Comparison of ENCODE assay signal across 14 cellular contexts in genomic region chr21:45598109-45598508, GRCh38. TPM values are rescaled to one million over a fixed set of nuclear protein-coding genes. Genes with fewer than 3 reads are reported as not detected.
DNase-seq lines count a peak whose midpoint lies in the region; ATAC-seq and TF ChIP-seq lines count a peak whose summit lies in the region.
"Had no signal": no experiment of that assay in that cellular context is flagged by ENCODE, and none has a peak within 500 bp of the region (broad histone marks: within the 10 kb centered on the region; RNA-seq: fewer than 3 reads in every experiment).

No MANE protein-coding gene starts in this region.

- peak; percentile 26 for DNase-seq in activated naive CD8-positive, alpha-beta T cell treated with anti-CD3 and anti-CD28 coated beads, Interleukin-2, amount 10 ng/mL, durations not matched to agents 7 days and 5 days
- no peak for DNase-seq in activated naive CD8-positive, alpha-beta T cell treated with anti-CD3 and anti-CD28 coated beads, Interleukin-2, amount 50 U/mL, for 24 hours
- DNase-seq in WTC11 (ENCODE audit: low spot score) (peak; percentile 1), mesenteric fat pad (ENCODE audit: low spot score) (peak; percentile 57), NCI-H146 treated with DMSO at 0.1 percent for 48 hours (lab: John Stamatoyannopoulos, UW; ENCODE audit: unreplicated experiment) (no peak), dedifferentiated amniotic fluid mesenchymal stem cell (ENCODE audit: extremely low spot score) (no peak)
- DNase-seq: CD8-positive, alpha-beta T cell; Kasumi-1; NCI-H1417; NCI-H2029 treated with DMSO at 0.1 percent for 48 hours; NCI-H524; PC-3 had no signal

- H3K4me3 Mint-ChIP-seq in activated naive CD8-positive, alpha-beta T cell treated with anti-CD3 and anti-CD28 coated beads, Interleukin-2, amount 10 ng/mL, durations not matched to agents 7 days and 5 days = no peak overlapping the region
- no peak overlapping the region for H3K4me3 Mint-ChIP-seq in activated naive CD8-positive, alpha-beta T cell treated with anti-CD3 and anti-CD28 coated beads, Interleukin-2, amount 50 U/mL, for 24 hours
- H3K4me3 Mint-ChIP-seq in WTC11 = no peak overlapping the region
- H3K4me3 Mint-ChIP-seq: CD8-positive, alpha-beta T cell; H9 had no signal

- no peaks in the 10 kb centered on the region for H3K36me3 Mint-ChIP-seq in activated naive CD8-positive, alpha-beta T cell treated with anti-CD3 and anti-CD28 coated beads, Interleukin-2, amount 10 ng/mL, durations not matched to agents 7 days and 5 days
- no peaks in the 10 kb centered on the region for H3K36me3 Mint-ChIP-seq in activated naive CD8-positive, alpha-beta T cell treated with anti-CD3 and anti-CD28 coated beads, Interleukin-2, amount 50 U/mL, for 24 hours (ENCODE audit: low read depth)
- H3K36me3 Mint-ChIP-seq in WTC11 = peaks cover 15% of the 10 kb centered on the region
- H3K36me3 Mint-ChIP-seq: CD8-positive, alpha-beta T cell had no signal

- CTCF ChIA-PET in WTC11 (lab: Charles Lee) = interaction anchor here (4.0 kb wide), 1 partner anchor 42 kb away, joined by 43 read pairs; no protein-coding TSS in a partner anchor

- no peaks in the 10 kb centered on the region for H3K9me3 Mint-ChIP-seq in activated naive CD8-positive, alpha-beta T cell treated with anti-CD3 and anti-CD28 coated beads, Interleukin-2, amount 10 ng/mL, durations not matched to agents 7 days and 5 days
- H3K9me3 Mint-ChIP-seq in activated naive CD8-positive, alpha-beta T cell treated with anti-CD3 and anti-CD28 coated beads, Interleukin-2, amount 50 U/mL, for 24 hours = peaks cover 16% of the 10 kb centered on the region
- peaks cover 28% of the 10 kb centered on the region for H3K9me3 Mint-ChIP-seq in WTC11

- H3K27me3 Mint-ChIP-seq in activated naive CD8-positive, alpha-beta T cell treated with anti-CD3 and anti-CD28 coated beads, Interleukin-2, amount 10 ng/mL, durations not matched to agents 7 days and 5 days = peaks cover 2% of the 10 kb centered on the region
- H3K27me3 Mint-ChIP-seq in activated naive CD8-positive, alpha-beta T cell treated with anti-CD3 and anti-CD28 coated beads, Interleukin-2, amount 50 U/mL, for 24 hours = peaks cover 2% of the 10 kb centered on the region
- peaks cover 24% of the 10 kb centered on the region for H3K27me3 Mint-ChIP-seq in WTC11 (ENCODE audit: low read depth)

- TF ChIP-seq CTCF in WTC11 (IDR thresholded peaks at IDR 0.05) = no peak

- no peak for ATAC-seq in activated naive CD8-positive, alpha-beta T cell treated with anti-CD3 and anti-CD28 coated beads, Interleukin-2, amount 10 ng/mL, durations not matched to agents 7 days and 5 days (ENCODE audit: low read depth)
- no peak for ATAC-seq in activated naive CD8-positive, alpha-beta T cell treated with anti-CD3 and anti-CD28 coated beads, Interleukin-2, amount 50 U/mL, for 24 hours
- ATAC-seq in WTC11 (no peak), HG02610 (IDR thresholded peaks at IDR 0.05; ENCODE audit: unreplicated experiment) (no peak)
- ATAC-seq: CD8-positive, alpha-beta T cell; PC-3 had no signal

- H3K27ac Mint-ChIP-seq in activated naive CD8-positive, alpha-beta T cell treated with anti-CD3 and anti-CD28 coated beads, Interleukin-2, amount 10 ng/mL, durations not matched to agents 7 days and 5 days = no peak overlapping the region
- H3K27ac Mint-ChIP-seq in activated naive CD8-positive, alpha-beta T cell treated with anti-CD3 and anti-CD28 coated beads, Interleukin-2, amount 50 U/mL, for 24 hours = no peak overlapping the region
- H3K27ac Mint-ChIP-seq in WTC11 = no peak overlapping the region
- H3K27ac Mint-ChIP-seq: CD8-positive, alpha-beta T cell; H9 had no signal

- H3K4me1 Mint-ChIP-seq in activated naive CD8-positive, alpha-beta T cell treated with anti-CD3 and anti-CD28 coated beads, Interleukin-2, amount 10 ng/mL, durations not matched to agents 7 days and 5 days = peaks cover 13% of the 10 kb centered on the region
- H3K4me1 Mint-ChIP-seq in activated naive CD8-positive, alpha-beta T cell treated with anti-CD3 and anti-CD28 coated beads, Interleukin-2, amount 50 U/mL, for 24 hours = peaks cover 15% of the 10 kb centered on the region
- H3K4me1 Mint-ChIP-seq in WTC11 = no peaks in the 10 kb centered on the region

- POLR2A ChIA-PET in activated naive CD8-positive, alpha-beta T cell treated with anti-CD3 and anti-CD28 coated beads, Interleukin-2, amount 10 ng/mL, durations not matched to agents 7 days and 5 days (lab: Charles Lee) = no interaction called here
- POLR2A ChIA-PET in WTC11 (lab: Charles Lee) = no interaction called here

TF ChIP-seq in WTC11, 78 proteins besides CTCF, POLR2A, EP300 and RAD21 (continues in another document):
- TF ChIP-seq ZNF532 (CRISPR knock-in tag; IDR thresholded peaks at IDR 0.05; ENCODE audit: borderline replicate concordance) = no peak
- TF ChIP-seq CDX4 (CRISPR knock-in tag; IDR thresholded peaks at IDR 0.05; ENCODE audit: borderline replicate concordance) = no peak
- no peak for TF ChIP-seq ZNF121 (CRISPR knock-in tag; IDR thresholded peaks at IDR 0.05)
- no peak for TF ChIP-seq TCF7 (CRISPR knock-in tag; IDR thresholded peaks at IDR 0.05; ENCODE audit: low read depth)
- TF ChIP-seq FOXP4 (CRISPR knock-in tag; IDR thresholded peaks at IDR 0.05) = no peak
- no peak for TF ChIP-seq ZNF671 (CRISPR knock-in tag; IDR thresholded peaks at IDR 0.05)
- TF ChIP-seq ATF2 (CRISPR knock-in tag; IDR thresholded peaks at IDR 0.05; ENCODE audit: borderline replicate concordance, low read depth) = no peak

RNA-seq across cellular contexts. Expression of gene PCBP3, which starts 45.4 kb away (rescaled TPM):
- total RNA-seq in activated naive CD8-positive, alpha-beta T cell treated with anti-CD3 and anti-CD28 coated beads, Interleukin-2, amount 10 ng/mL, durations not matched to agents 7 days and 5 days = 1 to 10 TPM in 1 of 2 experiments, not detected in 1; 1.2 TPM
- total RNA-seq in WTC11 (2021) = 8.5 to 14.0 TPM (median 11.8 TPM) in 3 replicates
- total RNA-seq in mesenteric fat pad = 32.4 TPM

RNA-seq across cellular contexts. Expression of gene SLC19A1, which starts 55.9 kb away (rescaled TPM):
- total RNA-seq in activated naive CD8-positive, alpha-beta T cell treated with anti-CD3 and anti-CD28 coated beads, Interleukin-2, amount 10 ng/mL, durations not matched to agents 7 days and 5 days = 10 to 100 TPM; 34.3 to 38.4 TPM
- total RNA-seq in WTC11 (2021) (27.7 to 29.8 TPM (median 28.3 TPM) in 3 replicates), mesenteric fat pad (21.7 TPM)

Comparison
In these comparisons a context has a peak if more than half of its experiments do, and no peak if none do; other contexts are left out.
1. DNase-seq: peak in activated naive CD8-positive, alpha-beta T cell treated with anti-CD3 and anti-CD28 coated beads, Interleukin-2, amount 10 ng/mL, durations not matched to agents 7 days and 5 days (single experiment), WTC11 (single experiment) and mesenteric fat pad (single experiment); none in activated naive CD8-positive, alpha-beta T cell treated with anti-CD3 and anti-CD28 coated beads, Interleukin-2, amount 50 U/mL, for 24 hours (single experiment), NCI-H146 treated with DMSO at 0.1 percent for 48 hours (single experiment) and dedifferentiated amniotic fluid mesenchymal stem cell (single experiment).